13 cellular contexts compared by ENCODE assay signal in the genomic region with DNA sequence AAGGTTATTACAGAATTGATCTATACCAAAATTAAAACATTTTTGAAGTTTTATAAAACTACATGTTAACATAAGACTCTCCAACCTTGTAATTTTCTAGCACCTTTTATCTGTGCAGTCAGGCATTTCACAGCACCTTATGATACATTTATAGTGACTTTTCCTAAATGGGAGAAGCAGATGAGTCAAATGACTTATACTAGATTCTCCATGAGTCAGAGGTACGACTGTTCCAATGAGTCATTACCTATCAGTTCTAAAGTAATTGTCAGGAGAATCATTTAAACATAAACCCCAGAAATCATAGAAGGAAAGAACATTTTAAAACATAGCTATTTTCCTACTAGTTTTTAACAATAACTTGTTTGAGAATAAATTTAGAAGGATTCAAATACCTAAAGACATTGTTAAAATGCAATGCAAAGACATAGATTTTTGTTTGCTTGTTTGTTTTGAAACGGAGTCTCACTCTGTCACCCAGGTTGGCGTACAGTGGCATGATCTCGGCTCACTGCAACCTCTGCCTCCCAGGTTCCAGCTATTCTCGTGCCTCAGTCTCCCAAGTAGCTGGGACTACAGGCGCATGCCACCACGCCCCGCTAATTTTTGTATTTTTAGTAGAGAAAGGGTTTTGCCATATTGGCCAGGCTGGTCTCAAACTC. TPM values are rescaled to one million over a fixed set of nuclear protein-coding genes. Genes with fewer than 3 reads are reported as not detected.
DNase-seq lines count a peak whose midpoint lies in the region; ATAC-seq and FAIRE-seq lines count a peak whose summit lies in the region.
"Had no signal": no experiment of that assay in that cellular context is flagged by ENCODE, and none has a peak within 500 bp of the region (broad histone marks: within the 10 kb centered on the region; RNA-seq: fewer than 3 reads in every experiment).

No MANE protein-coding gene starts in this region.

- no peak for DNase-seq in activated naive CD8-positive, alpha-beta T cell treated with anti-CD3 and anti-CD28 coated beads for 36 hours
- DNase-seq in SK-N-MC (ENCODE audit: low read depth, low spot score) (no peak), fibroblast of the conjunctiva (ENCODE audit: low read depth) (peak; percentile 24), urothelium cell line (ENCODE audit: low spot score) (peak; percentile 63)
- DNase-seq: CD4-positive, CD25-positive, alpha-beta regulatory T cell; NCI-H774; uterus had no signal

- H3K4me3 ChIP-seq in SK-N-MC, result no peak overlapping the region
- H3K4me3 ChIP-seq: GM12878, uterus had no signal

- peak overlapping the region; percentile 62 for H3K27ac Mint-ChIP-seq in activated naive CD8-positive, alpha-beta T cell
- H3K27ac Mint-ChIP-seq in activated naive CD8-positive, alpha-beta T cell treated with anti-CD3 and anti-CD28 coated beads for 36 hours, result no peak overlapping the region
- H3K27ac Mint-ChIP-seq: CD4-positive, CD25-positive, alpha-beta regulatory T cell; T-helper 1 cell treated with Interleukin-12 subunit alpha and Interleukin-12 subunit beta and Interleukin-4 antibody, amounts not matched to agents 30 μg/mL and 1 μg/mL, for 36 hours had no signal

- H3K9me3 ChIP-seq in SK-N-MC (ENCODE audit: low read depth, low read length), result no peaks in the 10 kb centered on the region
- H3K9me3 ChIP-seq: uterus had no signal

- no peak overlapping the region for H3K9ac ChIP-seq in SK-N-MC (ENCODE audit: insufficient read length)

- no peaks in the 10 kb centered on the region for H3K27me3 Mint-ChIP-seq in activated naive CD8-positive, alpha-beta T cell
- no peaks in the 10 kb centered on the region for H3K27me3 Mint-ChIP-seq in activated naive CD8-positive, alpha-beta T cell treated with anti-CD3 and anti-CD28 coated beads for 36 hours
- H3K27me3 Mint-ChIP-seq: CD4-positive, CD25-positive, alpha-beta regulatory T cell had no signal

- H3K27ac ChIP-seq in SK-N-MC, result 0 out of 2 replicates have a peak overlapping the region, but pooled peaks have one; percentile 17
- H3K27ac ChIP-seq: uterus had no signal

- FAIRE-seq in urothelium cell line (lab: Jason Lieb, UNC), result no peak
- FAIRE-seq: GM12878 had no signal

- H3K4me3 Mint-ChIP-seq in activated naive CD8-positive, alpha-beta T cell, result peak overlapping the region; percentile 21
- H3K4me3 Mint-ChIP-seq in activated naive CD8-positive, alpha-beta T cell treated with anti-CD3 and anti-CD28 coated beads for 36 hours, result no peak overlapping the region
- H3K4me3 Mint-ChIP-seq: CD4-positive, CD25-positive, alpha-beta regulatory T cell; T-helper 1 cell treated with Interleukin-12 subunit alpha and Interleukin-12 subunit beta and Interleukin-4 antibody, amounts not matched to agents 30 μg/mL and 1 μg/mL, for 36 hours had no signal

- H3K36me3 Mint-ChIP-seq in activated naive CD8-positive, alpha-beta T cell, result no peaks in the 10 kb centered on the region
- H3K36me3 Mint-ChIP-seq in activated naive CD8-positive, alpha-beta T cell treated with anti-CD3 and anti-CD28 coated beads for 36 hours, result no peaks in the 10 kb centered on the region
- H3K36me3 Mint-ChIP-seq: CD4-positive, CD25-positive, alpha-beta regulatory T cell had no signal

- no peaks in the 10 kb centered on the region for H3K9me3 Mint-ChIP-seq in activated naive CD8-positive, alpha-beta T cell (ENCODE audit: low read depth)
- H3K9me3 Mint-ChIP-seq in activated naive CD8-positive, alpha-beta T cell treated with anti-CD3 and anti-CD28 coated beads for 36 hours, result no peaks in the 10 kb centered on the region
- H3K9me3 Mint-ChIP-seq: CD4-positive, CD25-positive, alpha-beta regulatory T cell; T-helper 1 cell treated with Interleukin-12 subunit alpha and Interleukin-12 subunit beta and Interleukin-4 antibody, amounts not matched to agents 30 μg/mL and 1 μg/mL, for 36 hours had no signal

- H3K36me3 ChIP-seq in SK-N-MC (ENCODE audit: insufficient read depth, low read length), result no peaks in the 10 kb centered on the region
- H3K36me3 ChIP-seq: uterus had no signal

- H3K4me1 Mint-ChIP-seq in activated naive CD8-positive, alpha-beta T cell (ENCODE audit: low read depth), result peaks cover 29% of the 10 kb centered on the region
- H3K4me1 Mint-ChIP-seq in activated naive CD8-positive, alpha-beta T cell treated with anti-CD3 and anti-CD28 coated beads for 36 hours, result peaks cover 23% of the 10 kb centered on the region

- no peak for ATAC-seq in GM21367 (IDR thresholded peaks at IDR 0.05; ENCODE audit: unreplicated experiment)
- no peak for ATAC-seq in GM21423 (IDR thresholded peaks at IDR 0.05; ENCODE audit: unreplicated experiment)
- ATAC-seq in HG03442 (IDR thresholded peaks at IDR 0.05; ENCODE audit: unreplicated experiment), result no peak
- ATAC-seq: GM12878 had no signal

RNA-seq across cellular contexts. Expression of gene DMXL1, which starts 34.7 kb away (rescaled TPM):
- total RNA-seq in activated naive CD8-positive, alpha-beta T cell treated with anti-CD3 and anti-CD28 coated beads for 36 hours, result 10 to 100 TPM; 22.1 to 25.1 TPM

RNA-seq across cellular contexts. Expression of gene DTWD2, which starts 47.9 kb away (rescaled TPM):
- 1 to 10 TPM; 5.4 to 5.7 TPM for total RNA-seq in activated naive CD8-positive, alpha-beta T cell treated with anti-CD3 and anti-CD28 coated beads for 36 hours

Comparison
In these comparisons a context has a peak if more than half of its experiments do, and no peak if none do; other contexts are left out.
1. DNase-seq: peak in fibroblast of the conjunctiva (single experiment) and urothelium cell line (single experiment); none in activated naive CD8-positive, alpha-beta T cell treated with anti-CD3 and anti-CD28 coated beads for 36 hours (single experiment) and SK-N-MC (single experiment).